In genomic region chr14:55138091-55138490, GRCh38 we compare ENCODE assay signal across 10 cellular contexts. TPM values are rescaled to one million over a fixed set of nuclear protein-coding genes. Genes with fewer than 3 reads are reported as not detected.
DNase-seq lines count a peak whose midpoint lies in the region; TF ChIP-seq lines count a peak whose summit lies in the region.
"Had no signal": no experiment of that assay in that cellular context is flagged by ENCODE, and none has a peak within 500 bp of the region (broad histone marks: within the 10 kb centered on the region; RNA-seq: fewer than 3 reads in every experiment).

No MANE protein-coding gene starts in this region.

- intact Hi-C loops in A673 (cut with micrococcal nuclease; ENCODE audit: unreplicated experiment) = no loop called here

- H3K27ac ChIP-seq in A673 (ENCODE audit: low read depth, low read length, poor library complexity, severe bottlenecking) (no peak overlapping the region), coronary artery (peak overlapping the region; percentile 44 to 78), muscle layer of duodenum (ENCODE audit: low read length) (peak overlapping the region; percentile 59)

- DNase-seq in A673 (ENCODE audit: low spot score) = no peak
- no peak for DNase-seq in coronary artery (ENCODE audit: low spot score)
- no peak for DNase-seq in activated naive CD4-positive, alpha-beta T cell treated with Interleukin-2 at 50 U/mL for 16 hours
- DNase-seq in HCEC 1CT = no peak
- DNase-seq in NCI-H446 treated with DMSO at 0.1 percent for 48 hours (lab: John Stamatoyannopoulos, UW) = no peak
- DNase-seq in CD1c-positive myeloid dendritic cell (ENCODE audit: extremely low spot score) = no peak
- DNase-seq: CD8-positive, alpha-beta T cell; NCI-H146 had no signal

- H3K4me1 ChIP-seq in A673 (ENCODE audit: insufficient read depth, low read length, poor library complexity, severe bottlenecking) = no peaks in the 10 kb centered on the region
- peaks cover 6 to 39% of the 10 kb centered on the region in 2 donors for H3K4me1 ChIP-seq in muscle layer of duodenum (ENCODE audit: control insufficient read depth in 1 of 2, insufficient read depth in 2 of 2, low read length in 2 of 2)

- POLR2A ChIA-PET in A673 (lab: Charles Lee; ENCODE audit: low non-redundant PET) = no interaction called here

- TF ChIP-seq CTCF in A673 (conservative IDR thresholded peaks at IDR 0.05; ENCODE audit: low read depth, low read length) = peak; percentile 46
- TF ChIP-seq CTCF in LNCAP (IDR thresholded peaks at IDR 0.05) = peak; percentile 12; the same call in 1 of the 2 replicates
- no peak for TF ChIP-seq CTCF in coronary artery (IDR thresholded peaks at IDR 0.05)

- no TSS peak for BruUV-seq in A673 (replicated peaks; lab: Mats Ljungman, UMichigan)

- no peak overlapping the region for H3K4me3 ChIP-seq in A673 (ENCODE audit: low read depth, low read length, poor library complexity, severe bottlenecking)
- H3K4me3 ChIP-seq in coronary artery = peak overlapping the region; percentile 61
- H3K4me3 ChIP-seq in muscle layer of duodenum (ENCODE audit: low read depth in 1 of 2, low read length in 2 of 2) = no peak overlapping the region

- H3K27me3 ChIP-seq in A673 (replicated peaks; ENCODE audit: insufficient read depth, low read depth, low read length, poor library complexity) = no peaks in the 10 kb centered on the region
- no peaks in the 10 kb centered on the region for H3K27me3 ChIP-seq in muscle layer of duodenum (ENCODE audit: low read depth, low read length)

- H3K9me3 ChIP-seq in A673 (ENCODE audit: low read depth, low read length, poor library complexity, severe bottlenecking) (no peaks in the 10 kb centered on the region), muscle layer of duodenum (ENCODE audit: control insufficient read depth in 1 of 2, low read length in 2 of 2) (no peaks in the 10 kb centered on the region)

- H3K36me3 ChIP-seq in A673 (ENCODE audit: insufficient read depth, low read length, poor library complexity, severe bottlenecking) = peaks cover 6% of the 10 kb centered on the region
- peaks cover 41 to 45% of the 10 kb centered on the region in 2 donors for H3K36me3 ChIP-seq in muscle layer of duodenum (ENCODE audit: control insufficient read depth in 1 of 2, insufficient read depth in 2 of 2, low read length in 2 of 2)

- CTCF ChIA-PET in A673 (lab: Charles Lee) = interaction anchor here (0.6 kb wide), 1 partner anchor 9 kb away, joined by 3 read pairs; no protein-coding TSS in a partner anchor

RNA-seq across cellular contexts. Expression of gene LGALS3, which starts 9.0 kb away (rescaled TPM):
- total RNA-seq in A673 (2021) = 11.0 and 13.3 TPM in 2 replicates

RNA-seq across cellular contexts. Expression of gene DLGAP5, which starts 53.3 kb away (rescaled TPM):
- total RNA-seq in A673 (2021) = 143 and 144 TPM in 2 replicates
